Comparison of ENCODE assay signal across 16 cellular contexts in the genomic region with DNA sequence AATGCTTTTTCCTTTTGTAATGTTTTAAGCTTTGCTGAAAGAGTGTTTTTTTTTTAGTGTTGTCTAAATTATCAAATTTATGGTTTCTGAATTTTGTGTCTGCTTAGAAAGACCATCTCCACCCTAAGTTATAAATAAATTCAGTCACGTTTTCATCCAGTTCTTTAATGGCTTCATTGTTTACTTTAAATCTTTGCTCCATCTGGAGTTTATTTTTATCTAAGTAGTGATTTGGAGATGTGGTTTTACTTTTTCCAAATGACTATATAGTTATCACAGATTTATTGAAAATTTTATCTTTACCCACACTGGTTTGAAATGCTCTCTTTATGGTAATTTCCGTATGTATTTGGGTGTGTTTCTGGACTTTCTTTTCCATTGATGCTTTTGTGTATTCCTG.
"Had no signal": no experiment of that assay in that cellular context is flagged by ENCODE, and none has a peak within 500 bp of the region (broad histone marks: within the 10 kb centered on the region; RNA-seq: fewer than 3 reads in every experiment).

No MANE protein-coding gene starts in this region.

- H3K27me3 ChIP-seq: adrenal gland, right lobe of liver had no signal

- H3K36me3 Mint-ChIP-seq: naive thymus-derived CD8-positive, alpha-beta T cell; stimulated activated memory B cell treated with anti-CD40 and anti-IgM and Interleukin-4, amounts not matched to agents 10 μg/mL and 1 μg/mL and 100 μg/mL, for 72 hours had no signal

- H3K36me3 ChIP-seq: adrenal gland, right lobe of liver had no signal

- H3K27me3 Mint-ChIP-seq: activated T-helper 17 cell treated with anti-CD3 and anti-CD28 coated beads, Interleukin-2, amount 50 U/mL, for 72 hours; dendritic cell treated with granulocyte-macrophage colony-stimulating factor and Interleukin-4, amounts not matched to agents 40 ng/mL and 50 ng/mL, for 4 days; effector memory CD8-positive, alpha-beta T cell; naive thymus-derived CD8-positive, alpha-beta T cell; stimulated activated memory B cell treated with anti-CD40 and anti-IgM and Interleukin-4, amounts not matched to agents 10 μg/mL and 1 μg/mL and 100 μg/mL, for 72 hours had no signal

- H3K27ac Mint-ChIP-seq: activated T-helper 17 cell treated with anti-CD3 and anti-CD28 coated beads, Interleukin-2, amount 50 U/mL, for 72 hours; dendritic cell treated with granulocyte-macrophage colony-stimulating factor and Interleukin-4, amounts not matched to agents 40 ng/mL and 50 ng/mL, for 4 days; effector memory CD8-positive, alpha-beta T cell; naive thymus-derived CD8-positive, alpha-beta T cell; stimulated activated memory B cell treated with anti-CD40 and anti-IgM and Interleukin-4, amounts not matched to agents 10 μg/mL and 1 μg/mL and 100 μg/mL, for 72 hours had no signal

- H3K9me3 ChIP-seq: adrenal gland, mucosa of descending colon, psoas muscle, right lobe of liver had no signal

- ATAC-seq: activated T-helper 17 cell treated with anti-CD3 and anti-CD28 coated beads, Interleukin-2, amount 50 U/mL, for 72 hours; effector memory CD8-positive, alpha-beta T cell; mucosa of descending colon; naive thymus-derived CD8-positive, alpha-beta T cell; psoas muscle; right lobe of liver; stimulated activated memory B cell treated with anti-CD40 and anti-IgM and Interleukin-4, amounts not matched to agents 10 μg/mL and 1 μg/mL and 100 μg/mL, for 72 hours had no signal

- H3K4me3 Mint-ChIP-seq: activated T-helper 17 cell treated with anti-CD3 and anti-CD28 coated beads, Interleukin-2, amount 50 U/mL, for 72 hours; dendritic cell treated with granulocyte-macrophage colony-stimulating factor and Interleukin-4, amounts not matched to agents 40 ng/mL and 50 ng/mL, for 4 days; effector memory CD8-positive, alpha-beta T cell; naive thymus-derived CD8-positive, alpha-beta T cell; stimulated activated memory B cell treated with anti-CD40 and anti-IgM and Interleukin-4, amounts not matched to agents 10 μg/mL and 1 μg/mL and 100 μg/mL, for 72 hours had no signal

- DNase-seq: activated CD4-positive, alpha-beta T cell treated with anti-CD3 and anti-CD28 coated beads, Interleukin-2, amount 50 U/mL, for 1 hour; activated CD4-positive, CD25-positive, alpha-beta regulatory T cell; activated naive CD4-positive, alpha-beta T cell treated with anti-CD3 and anti-CD28 coated beads, Interleukin-2, amount 50 U/mL, for 16 hours; activated T-cell treated with anti-CD3 and anti-CD28 coated beads for 4 hours; adrenal gland; central memory CD4-positive, alpha-beta T cell; effector memory CD8-positive, alpha-beta T cell; left colon; mucosa of descending colon; naive thymus-derived CD8-positive, alpha-beta T cell; psoas muscle; right lobe of liver; trophoblast cell had no signal

- H3K27ac ChIP-seq: adrenal gland, psoas muscle, right lobe of liver had no signal

- H3K9me3 Mint-ChIP-seq: dendritic cell treated with granulocyte-macrophage colony-stimulating factor and Interleukin-4, amounts not matched to agents 40 ng/mL and 50 ng/mL, for 4 days; stimulated activated memory B cell treated with anti-CD40 and anti-IgM and Interleukin-4, amounts not matched to agents 10 μg/mL and 1 μg/mL and 100 μg/mL, for 72 hours had no signal

- H3K4me3 ChIP-seq: adrenal gland, mucosa of descending colon, psoas muscle, right lobe of liver had no signal

- H3K4me1 Mint-ChIP-seq: activated T-helper 17 cell treated with anti-CD3 and anti-CD28 coated beads, Interleukin-2, amount 50 U/mL, for 72 hours; naive thymus-derived CD8-positive, alpha-beta T cell had no signal

- H3K4me1 ChIP-seq: psoas muscle, right lobe of liver had no signal
